ENCODE assay signal across 1 cellular context in the genomic region with DNA sequence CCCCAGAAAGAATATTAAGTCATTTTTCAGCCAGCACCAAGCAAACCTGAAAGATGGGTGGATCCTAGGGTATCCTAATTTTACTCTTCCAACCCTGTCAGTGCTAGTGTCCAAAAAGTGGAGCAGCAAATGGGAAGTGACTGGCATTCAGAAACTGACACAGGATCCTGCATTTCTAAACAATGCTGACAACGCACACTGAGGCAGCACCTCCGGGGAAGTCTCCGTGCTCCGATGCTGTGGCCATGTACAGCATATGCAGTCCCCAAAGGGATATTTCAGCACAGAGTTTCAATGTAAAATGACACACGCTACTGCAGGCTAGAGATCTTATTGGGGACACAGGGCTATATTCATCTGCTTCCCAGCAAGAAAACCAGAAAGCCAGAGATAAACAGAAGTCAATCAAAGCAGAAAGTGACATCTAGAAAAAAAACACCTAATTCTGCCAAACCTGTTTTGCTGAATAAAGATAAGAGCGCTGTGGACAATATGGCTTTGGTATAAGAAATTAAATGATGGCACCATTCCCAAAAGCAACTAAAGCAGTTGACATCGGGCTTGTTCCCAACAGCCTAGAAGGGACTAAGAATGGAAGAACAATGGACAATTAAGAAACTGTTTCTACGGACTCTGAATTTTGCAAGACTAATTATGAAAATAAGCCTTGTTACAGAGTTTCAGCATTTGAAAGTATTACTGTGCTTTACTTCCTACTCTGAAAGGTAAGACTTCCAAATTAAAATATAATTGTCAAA.
TF ChIP-seq lines count a peak whose summit lies in the region.

No MANE protein-coding gene starts in this region.

TF ChIP-seq in GM23338, 12 proteins besides CTCF, POLR2A, EP300 and RAD21:
- no peak for TF ChIP-seq JUNB (IDR thresholded peaks at IDR 0.05; ENCODE audit: unreplicated experiment)
- TF ChIP-seq, protein P1, sequence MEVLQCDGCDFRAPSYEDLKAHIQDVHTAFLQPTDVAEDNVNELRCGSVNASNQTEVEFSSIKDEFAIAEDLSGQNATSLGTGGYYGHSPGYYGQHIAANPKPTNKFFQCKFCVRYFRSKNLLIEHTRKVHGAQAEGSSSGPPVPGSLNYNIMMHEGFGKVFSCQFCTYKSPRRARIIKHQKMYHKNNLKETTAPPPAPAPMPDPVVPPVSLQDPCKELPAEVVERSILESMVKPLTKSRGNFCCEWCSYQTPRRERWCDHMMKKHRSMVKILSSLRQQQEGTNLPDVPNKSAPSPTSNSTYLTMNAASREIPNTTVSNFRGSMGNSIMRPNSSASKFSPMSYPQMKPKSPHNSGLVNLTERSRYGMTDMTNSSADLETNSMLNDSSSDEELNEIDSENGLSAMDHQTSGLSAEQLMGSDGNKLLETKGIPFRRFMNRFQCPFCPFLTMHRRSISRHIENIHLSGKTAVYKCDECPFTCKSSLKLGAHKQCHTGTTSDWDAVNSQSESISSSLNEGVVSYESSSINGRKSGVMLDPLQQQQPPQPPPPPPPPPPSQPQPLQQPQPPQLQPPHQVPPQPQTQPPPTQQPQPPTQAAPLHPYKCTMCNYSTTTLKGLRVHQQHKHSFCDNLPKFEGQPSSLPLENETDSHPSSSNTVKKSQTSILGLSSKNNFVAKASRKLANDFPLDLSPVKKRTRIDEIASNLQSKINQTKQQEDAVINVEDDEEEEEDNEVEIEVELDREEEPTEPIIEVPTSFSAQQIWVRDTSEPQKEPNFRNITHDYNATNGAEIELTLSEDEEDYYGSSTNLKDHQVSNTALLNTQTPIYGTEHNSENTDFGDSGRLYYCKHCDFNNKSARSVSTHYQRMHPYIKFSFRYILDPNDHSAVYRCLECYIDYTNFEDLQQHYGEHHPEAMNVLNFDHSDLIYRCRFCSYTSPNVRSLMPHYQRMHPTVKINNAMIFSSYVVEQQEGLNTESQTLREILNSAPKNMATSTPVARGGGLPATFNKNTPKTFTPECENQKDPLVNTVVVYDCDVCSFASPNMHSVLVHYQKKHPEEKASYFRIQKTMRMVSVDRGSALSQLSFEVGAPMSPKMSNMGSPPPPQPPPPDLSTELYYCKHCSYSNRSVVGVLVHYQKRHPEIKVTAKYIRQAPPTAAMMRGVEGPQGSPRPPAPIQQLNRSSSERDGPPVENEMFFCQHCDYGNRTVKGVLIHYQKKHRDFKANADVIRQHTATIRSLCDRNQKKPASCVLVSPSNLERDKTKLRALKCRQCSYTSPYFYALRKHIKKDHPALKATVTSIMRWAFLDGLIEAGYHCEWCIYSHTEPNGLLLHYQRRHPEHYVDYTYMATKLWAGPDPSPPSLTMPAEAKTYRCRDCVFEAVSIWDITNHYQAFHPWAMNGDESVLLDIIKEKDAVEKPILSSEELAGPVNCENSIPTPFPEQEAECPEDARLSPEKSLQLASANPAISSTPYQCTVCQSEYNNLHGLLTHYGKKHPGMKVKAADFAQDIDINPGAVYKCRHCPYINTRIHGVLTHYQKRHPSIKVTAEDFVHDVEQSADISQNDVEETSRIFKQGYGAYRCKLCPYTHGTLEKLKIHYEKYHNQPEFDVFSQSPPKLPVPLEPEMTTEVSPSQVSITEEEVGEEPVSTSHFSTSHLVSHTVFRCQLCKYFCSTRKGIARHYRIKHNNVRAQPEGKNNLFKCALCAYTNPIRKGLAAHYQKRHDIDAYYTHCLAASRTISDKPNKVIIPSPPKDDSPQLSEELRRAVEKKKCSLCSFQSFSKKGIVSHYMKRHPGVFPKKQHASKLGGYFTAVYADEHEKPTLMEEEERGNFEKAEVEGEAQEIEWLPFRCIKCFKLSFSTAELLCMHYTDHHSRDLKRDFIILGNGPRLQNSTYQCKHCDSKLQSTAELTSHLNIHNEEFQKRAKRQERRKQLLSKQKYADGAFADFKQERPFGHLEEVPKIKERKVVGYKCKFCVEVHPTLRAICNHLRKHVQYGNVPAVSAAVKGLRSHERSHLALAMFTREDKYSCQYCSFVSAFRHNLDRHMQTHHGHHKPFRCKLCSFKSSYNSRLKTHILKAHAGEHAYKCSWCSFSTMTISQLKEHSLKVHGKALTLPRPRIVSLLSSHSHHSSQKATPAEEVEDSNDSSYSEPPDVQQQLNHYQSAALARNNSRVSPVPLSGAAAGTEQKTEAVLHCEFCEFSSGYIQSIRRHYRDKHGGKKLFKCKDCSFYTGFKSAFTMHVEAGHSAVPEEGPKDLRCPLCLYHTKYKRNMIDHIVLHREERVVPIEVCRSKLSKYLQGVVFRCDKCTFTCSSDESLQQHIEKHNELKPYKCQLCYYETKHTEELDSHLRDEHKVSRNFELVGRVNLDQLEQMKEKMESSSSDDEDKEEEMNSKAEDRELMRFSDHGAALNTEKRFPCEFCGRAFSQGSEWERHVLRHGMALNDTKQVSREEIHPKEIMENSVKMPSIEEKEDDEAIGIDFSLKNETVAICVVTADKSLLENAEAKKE (CRISPR knock-in tag; IDR thresholded peaks at IDR 0.05): no peak
- TF ChIP-seq NANOG (IDR thresholded peaks at IDR 0.05; ENCODE audit: borderline replicate concordance): no peak
- TF ChIP-seq, protein P2, sequence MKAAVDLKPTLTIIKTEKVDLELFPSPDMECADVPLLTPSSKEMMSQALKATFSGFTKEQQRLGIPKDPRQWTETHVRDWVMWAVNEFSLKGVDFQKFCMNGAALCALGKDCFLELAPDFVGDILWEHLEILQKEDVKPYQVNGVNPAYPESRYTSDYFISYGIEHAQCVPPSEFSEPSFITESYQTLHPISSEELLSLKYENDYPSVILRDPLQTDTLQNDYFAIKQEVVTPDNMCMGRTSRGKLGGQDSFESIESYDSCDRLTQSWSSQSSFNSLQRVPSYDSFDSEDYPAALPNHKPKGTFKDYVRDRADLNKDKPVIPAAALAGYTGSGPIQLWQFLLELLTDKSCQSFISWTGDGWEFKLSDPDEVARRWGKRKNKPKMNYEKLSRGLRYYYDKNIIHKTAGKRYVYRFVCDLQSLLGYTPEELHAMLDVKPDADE (IDR thresholded peaks at IDR 0.05): no peak
- no peak for TF ChIP-seq POLR2AphosphoS5 (IDR thresholded peaks at IDR 0.05; ENCODE audit: low read depth)
- no peak for TF ChIP-seq EZH2 (IDR thresholded peaks at IDR 0.05; ENCODE audit: low read depth, unreplicated experiment)
- no peak for TF ChIP-seq CREB1 (CRISPR knock-in tag; IDR thresholded peaks at IDR 0.05; ENCODE audit: low read depth)
- TF ChIP-seq, protein P3, sequence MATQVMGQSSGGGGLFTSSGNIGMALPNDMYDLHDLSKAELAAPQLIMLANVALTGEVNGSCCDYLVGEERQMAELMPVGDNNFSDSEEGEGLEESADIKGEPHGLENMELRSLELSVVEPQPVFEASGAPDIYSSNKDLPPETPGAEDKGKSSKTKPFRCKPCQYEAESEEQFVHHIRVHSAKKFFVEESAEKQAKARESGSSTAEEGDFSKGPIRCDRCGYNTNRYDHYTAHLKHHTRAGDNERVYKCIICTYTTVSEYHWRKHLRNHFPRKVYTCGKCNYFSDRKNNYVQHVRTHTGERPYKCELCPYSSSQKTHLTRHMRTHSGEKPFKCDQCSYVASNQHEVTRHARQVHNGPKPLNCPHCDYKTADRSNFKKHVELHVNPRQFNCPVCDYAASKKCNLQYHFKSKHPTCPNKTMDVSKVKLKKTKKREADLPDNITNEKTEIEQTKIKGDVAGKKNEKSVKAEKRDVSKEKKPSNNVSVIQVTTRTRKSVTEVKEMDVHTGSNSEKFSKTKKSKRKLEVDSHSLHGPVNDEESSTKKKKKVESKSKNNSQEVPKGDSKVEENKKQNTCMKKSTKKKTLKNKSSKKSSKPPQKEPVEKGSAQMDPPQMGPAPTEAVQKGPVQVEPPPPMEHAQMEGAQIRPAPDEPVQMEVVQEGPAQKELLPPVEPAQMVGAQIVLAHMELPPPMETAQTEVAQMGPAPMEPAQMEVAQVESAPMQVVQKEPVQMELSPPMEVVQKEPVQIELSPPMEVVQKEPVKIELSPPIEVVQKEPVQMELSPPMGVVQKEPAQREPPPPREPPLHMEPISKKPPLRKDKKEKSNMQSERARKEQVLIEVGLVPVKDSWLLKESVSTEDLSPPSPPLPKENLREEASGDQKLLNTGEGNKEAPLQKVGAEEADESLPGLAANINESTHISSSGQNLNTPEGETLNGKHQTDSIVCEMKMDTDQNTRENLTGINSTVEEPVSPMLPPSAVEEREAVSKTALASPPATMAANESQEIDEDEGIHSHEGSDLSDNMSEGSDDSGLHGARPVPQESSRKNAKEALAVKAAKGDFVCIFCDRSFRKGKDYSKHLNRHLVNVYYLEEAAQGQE (IDR thresholded peaks at IDR 0.05; ENCODE audit: unreplicated experiment): no peak
- TF ChIP-seq STAT1 (IDR thresholded peaks at IDR 0.05; ENCODE audit: unreplicated experiment): no peak
- TF ChIP-seq EZH2phosphoT487 (IDR thresholded peaks at IDR 0.05; ENCODE audit: unreplicated experiment): no peak
- TF ChIP-seq ZNF331 (CRISPR knock-in tag; IDR thresholded peaks at IDR 0.05; ENCODE audit: low read depth): no peak
- no peak for TF ChIP-seq ZNF114 (CRISPR knock-in tag; IDR thresholded peaks at IDR 0.05)
